Comparison of ENCODE assay signal across 18 cellular contexts in the genomic region with DNA sequence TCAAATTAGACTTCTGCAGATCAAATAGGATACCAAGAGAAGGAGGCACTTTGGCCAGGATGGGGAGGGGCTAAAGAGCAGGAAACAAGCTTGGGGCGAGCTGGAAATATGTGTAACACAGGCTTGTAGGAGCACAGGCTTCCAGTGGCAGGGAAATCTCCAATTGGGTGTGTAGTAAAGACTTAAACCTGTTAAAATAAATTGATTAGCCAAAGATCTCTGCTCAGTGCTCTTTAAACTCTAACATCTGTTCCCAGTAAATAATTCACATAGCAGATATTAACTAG.
DNase-seq lines count a peak whose midpoint lies in the region; FAIRE-seq lines count a peak whose summit lies in the region.
"Had no signal": no experiment of that assay in that cellular context is flagged by ENCODE, and none has a peak within 500 bp of the region (broad histone marks: within the 10 kb centered on the region; RNA-seq: fewer than 3 reads in every experiment).

No MANE protein-coding gene starts in this region.

- H3K9me3 Mint-ChIP-seq in activated naive CD4-positive, alpha-beta T cell treated with anti-CD3 and anti-CD28 coated beads, Interleukin-2, amount 10 ng/mL, durations not matched to agents 7 days and 5 days = no peaks in the 10 kb centered on the region
- H3K9me3 Mint-ChIP-seq: CD4-positive, alpha-beta memory T cell had no signal

- peaks cover 19% of the 10 kb centered on the region for H3K27me3 Mint-ChIP-seq in activated naive CD4-positive, alpha-beta T cell treated with anti-CD3 and anti-CD28 coated beads, Interleukin-2, amount 10 ng/mL, durations not matched to agents 7 days and 5 days
- H3K27me3 Mint-ChIP-seq: CD4-positive, alpha-beta memory T cell had no signal

- H3K27ac Mint-ChIP-seq in activated naive CD4-positive, alpha-beta T cell treated with anti-CD3 and anti-CD28 coated beads, Interleukin-2, amount 10 ng/mL, durations not matched to agents 7 days and 5 days = peak overlapping the region; percentile 16
- H3K27ac Mint-ChIP-seq: HFFc6 had no signal

- H3K27ac ChIP-seq in small intestine (ENCODE audit: low read depth in 1 of 2, low read length in 1 of 2) = no peak overlapping the region
- H3K27ac ChIP-seq: HL-60 had no signal

- no peak for FAIRE-seq in small intestine (lab: Jason Lieb, UNC)
- FAIRE-seq: RCC 7860 had no signal

- H3K4me3 ChIP-seq in small intestine (ENCODE audit: low read depth in 1 of 2, low read length in 2 of 2) = no peak overlapping the region

- no peaks in the 10 kb centered on the region for H3K36me3 ChIP-seq in small intestine (ENCODE audit: control insufficient read depth in 2 of 2, insufficient read depth in 2 of 2, low read length in 2 of 2)

- CTCF ChIA-PET in activated naive CD4-positive, alpha-beta T cell treated with anti-CD3 and anti-CD28 coated beads, Interleukin-2, amount 10 ng/mL, durations not matched to agents 7 days and 5 days (lab: Charles Lee) = interaction anchor here (1.2 kb wide), 1 partner anchor 36 kb away, joined by 3 read pairs; no protein-coding TSS in a partner anchor

- no peaks in the 10 kb centered on the region for H3K4me1 ChIP-seq in small intestine (ENCODE audit: control insufficient read depth in 2 of 2, insufficient read depth in 1 of 2, low read depth in 1 of 2, low read length in 1 of 2)

- 5 to 31% (median 24%) methylated on average over 1 of the region's 1 CpG for WGBS in small intestine, 3 donors

- H3K27me3 ChIP-seq in small intestine (ENCODE audit: control insufficient read depth in 2 of 2, insufficient read depth in 2 of 2, low read length in 2 of 2) = no peaks in the 10 kb centered on the region

- DNase-seq in activated naive CD4-positive, alpha-beta T cell treated with anti-CD3 and anti-CD28 coated beads, Interleukin-2, amount 10 ng/mL, durations not matched to agents 7 days and 5 days = no peak
- DNase-seq in activated naive CD4-positive, alpha-beta T cell treated with Interleukin-2 at 50 U/mL for 16 hours = no peak
- DNase-seq in NCI-H226 (peak; percentile 26), kidney tubule cell (ENCODE audit: low spot score) (peak; percentile 6), small intestine (peak; percentile 22), COLO829 (ENCODE audit: low spot score) (no peak), superior temporal gyrus (ENCODE audit: extremely low spot score) (no peak), HuH-7 (ENCODE audit: low spot score) (no peak)
- DNase-seq: AML-193; CD4-positive, alpha-beta memory T cell; KBM-7; NCI-H1105; NCI-H1694 treated with DMSO at 0.1 percent for 48 hours; NCI-H2171; SHP77 treated with DMSO at 0.1 percent for 48 hours had no signal

- H3K36me3 Mint-ChIP-seq in activated naive CD4-positive, alpha-beta T cell treated with anti-CD3 and anti-CD28 coated beads, Interleukin-2, amount 10 ng/mL, durations not matched to agents 7 days and 5 days = peaks cover 1% of the 10 kb centered on the region
- H3K36me3 Mint-ChIP-seq: CD4-positive, alpha-beta memory T cell had no signal

- peaks cover 63% of the 10 kb centered on the region for H3K4me1 Mint-ChIP-seq in activated naive CD4-positive, alpha-beta T cell treated with anti-CD3 and anti-CD28 coated beads, Interleukin-2, amount 10 ng/mL, durations not matched to agents 7 days and 5 days

- H3K9me3 ChIP-seq in small intestine (ENCODE audit: control insufficient read depth, low read depth) = no peaks in the 10 kb centered on the region

- H3K4me3 Mint-ChIP-seq in activated naive CD4-positive, alpha-beta T cell treated with anti-CD3 and anti-CD28 coated beads, Interleukin-2, amount 10 ng/mL, durations not matched to agents 7 days and 5 days = no peak overlapping the region
- H3K4me3 Mint-ChIP-seq: HFFc6 had no signal

Comparison
In these comparisons a context has a peak if more than half of its experiments do, and no peak if none do; other contexts are left out.
1. DNase-seq: peak in NCI-H226 (single experiment), kidney tubule cell (single experiment) and small intestine (single experiment); none in activated naive CD4-positive, alpha-beta T cell treated with anti-CD3 and anti-CD28 coated beads, Interleukin-2, amount 10 ng/mL, durations not matched to agents 7 days and 5 days (single experiment), activated naive CD4-positive, alpha-beta T cell treated with Interleukin-2 at 50 U/mL for 16 hours (single experiment), COLO829 (single experiment), superior temporal gyrus (single experiment) and HuH-7 (single experiment).